ENCODE assay signal across 1 cellular context in genomic region chr15:45635191-45635638, GRCh38.
TF ChIP-seq lines count a peak whose summit lies in the region.

No MANE protein-coding gene starts in this region.

TF ChIP-seq in HEK293, 187 proteins besides CTCF, POLR2A, EP300 and RAD21 (continued from another document):
- TF ChIP-seq, protein P1, sequence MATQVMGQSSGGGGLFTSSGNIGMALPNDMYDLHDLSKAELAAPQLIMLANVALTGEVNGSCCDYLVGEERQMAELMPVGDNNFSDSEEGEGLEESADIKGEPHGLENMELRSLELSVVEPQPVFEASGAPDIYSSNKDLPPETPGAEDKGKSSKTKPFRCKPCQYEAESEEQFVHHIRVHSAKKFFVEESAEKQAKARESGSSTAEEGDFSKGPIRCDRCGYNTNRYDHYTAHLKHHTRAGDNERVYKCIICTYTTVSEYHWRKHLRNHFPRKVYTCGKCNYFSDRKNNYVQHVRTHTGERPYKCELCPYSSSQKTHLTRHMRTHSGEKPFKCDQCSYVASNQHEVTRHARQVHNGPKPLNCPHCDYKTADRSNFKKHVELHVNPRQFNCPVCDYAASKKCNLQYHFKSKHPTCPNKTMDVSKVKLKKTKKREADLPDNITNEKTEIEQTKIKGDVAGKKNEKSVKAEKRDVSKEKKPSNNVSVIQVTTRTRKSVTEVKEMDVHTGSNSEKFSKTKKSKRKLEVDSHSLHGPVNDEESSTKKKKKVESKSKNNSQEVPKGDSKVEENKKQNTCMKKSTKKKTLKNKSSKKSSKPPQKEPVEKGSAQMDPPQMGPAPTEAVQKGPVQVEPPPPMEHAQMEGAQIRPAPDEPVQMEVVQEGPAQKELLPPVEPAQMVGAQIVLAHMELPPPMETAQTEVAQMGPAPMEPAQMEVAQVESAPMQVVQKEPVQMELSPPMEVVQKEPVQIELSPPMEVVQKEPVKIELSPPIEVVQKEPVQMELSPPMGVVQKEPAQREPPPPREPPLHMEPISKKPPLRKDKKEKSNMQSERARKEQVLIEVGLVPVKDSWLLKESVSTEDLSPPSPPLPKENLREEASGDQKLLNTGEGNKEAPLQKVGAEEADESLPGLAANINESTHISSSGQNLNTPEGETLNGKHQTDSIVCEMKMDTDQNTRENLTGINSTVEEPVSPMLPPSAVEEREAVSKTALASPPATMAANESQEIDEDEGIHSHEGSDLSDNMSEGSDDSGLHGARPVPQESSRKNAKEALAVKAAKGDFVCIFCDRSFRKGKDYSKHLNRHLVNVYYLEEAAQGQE (tag by site-specific recombination; IDR thresholded peaks at IDR 0.05), result no peak
- TF ChIP-seq ZBTB20 (tag by site-specific recombination; IDR thresholded peaks at IDR 0.05), result peak; percentile 73; the same call in 1 of the 2 replicates
- TF ChIP-seq, protein P2, sequence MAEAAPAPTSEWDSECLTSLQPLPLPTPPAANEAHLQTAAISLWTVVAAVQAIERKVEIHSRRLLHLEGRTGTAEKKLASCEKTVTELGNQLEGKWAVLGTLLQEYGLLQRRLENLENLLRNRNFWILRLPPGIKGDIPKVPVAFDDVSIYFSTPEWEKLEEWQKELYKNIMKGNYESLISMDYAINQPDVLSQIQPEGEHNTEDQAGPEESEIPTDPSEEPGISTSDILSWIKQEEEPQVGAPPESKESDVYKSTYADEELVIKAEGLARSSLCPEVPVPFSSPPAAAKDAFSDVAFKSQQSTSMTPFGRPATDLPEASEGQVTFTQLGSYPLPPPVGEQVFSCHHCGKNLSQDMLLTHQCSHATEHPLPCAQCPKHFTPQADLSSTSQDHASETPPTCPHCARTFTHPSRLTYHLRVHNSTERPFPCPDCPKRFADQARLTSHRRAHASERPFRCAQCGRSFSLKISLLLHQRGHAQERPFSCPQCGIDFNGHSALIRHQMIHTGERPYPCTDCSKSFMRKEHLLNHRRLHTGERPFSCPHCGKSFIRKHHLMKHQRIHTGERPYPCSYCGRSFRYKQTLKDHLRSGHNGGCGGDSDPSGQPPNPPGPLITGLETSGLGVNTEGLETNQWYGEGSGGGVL (tag by site-specific recombination; IDR thresholded peaks at IDR 0.05), result 0 out of 2 replicates have a peak, but pooled peaks have one; percentile 14
- TF ChIP-seq ZNF280D (tag by site-specific recombination; IDR thresholded peaks at IDR 0.05), result no peak
- no peak for TF ChIP-seq ZFHX2 (tag by site-specific recombination; conservative IDR thresholded peaks at IDR 0.05)
- no peak for TF ChIP-seq PRDM1 (tag by site-specific recombination; IDR thresholded peaks at IDR 0.05)
- TF ChIP-seq ZNF670 (tag by site-specific recombination; IDR thresholded peaks at IDR 0.05; ENCODE audit: low read depth), result no peak
- no peak for TF ChIP-seq ZNF223 (tag by site-specific recombination; IDR thresholded peaks at IDR 0.05)
- no peak for TF ChIP-seq ZNF560 (tag by site-specific recombination; IDR thresholded peaks at IDR 0.05; ENCODE audit: borderline replicate concordance)
- no peak for TF ChIP-seq ZNF24 (tag by site-specific recombination; IDR thresholded peaks at IDR 0.05)
- TF ChIP-seq ZSCAN30 (tag by site-specific recombination; IDR thresholded peaks at IDR 0.05), result no peak
- TF ChIP-seq, protein P3, sequence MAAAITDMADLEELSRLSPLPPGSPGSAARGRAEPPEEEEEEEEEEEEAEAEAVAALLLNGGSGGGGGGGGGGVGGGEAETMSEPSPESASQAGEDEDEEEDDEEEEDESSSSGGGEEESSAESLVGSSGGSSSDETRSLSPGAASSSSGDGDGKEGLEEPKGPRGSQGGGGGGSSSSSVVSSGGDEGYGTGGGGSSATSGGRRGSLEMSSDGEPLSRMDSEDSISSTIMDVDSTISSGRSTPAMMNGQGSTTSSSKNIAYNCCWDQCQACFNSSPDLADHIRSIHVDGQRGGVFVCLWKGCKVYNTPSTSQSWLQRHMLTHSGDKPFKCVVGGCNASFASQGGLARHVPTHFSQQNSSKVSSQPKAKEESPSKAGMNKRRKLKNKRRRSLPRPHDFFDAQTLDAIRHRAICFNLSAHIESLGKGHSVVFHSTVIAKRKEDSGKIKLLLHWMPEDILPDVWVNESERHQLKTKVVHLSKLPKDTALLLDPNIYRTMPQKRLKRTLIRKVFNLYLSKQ (tag by site-specific recombination; IDR thresholded peaks at IDR 0.05; ENCODE audit: borderline replicate concordance), result no peak
- 0 out of 2 replicates have a peak, but pooled peaks have one; percentile 36 for TF ChIP-seq PRDM10 (tag by site-specific recombination; IDR thresholded peaks at IDR 0.05)
- no peak for TF ChIP-seq ZNF114 (tag by site-specific recombination; IDR thresholded peaks at IDR 0.05)
- TF ChIP-seq ZNF202 (tag by site-specific recombination; IDR thresholded peaks at IDR 0.05; ENCODE audit: borderline replicate concordance), result no peak
- TF ChIP-seq, protein P4, sequence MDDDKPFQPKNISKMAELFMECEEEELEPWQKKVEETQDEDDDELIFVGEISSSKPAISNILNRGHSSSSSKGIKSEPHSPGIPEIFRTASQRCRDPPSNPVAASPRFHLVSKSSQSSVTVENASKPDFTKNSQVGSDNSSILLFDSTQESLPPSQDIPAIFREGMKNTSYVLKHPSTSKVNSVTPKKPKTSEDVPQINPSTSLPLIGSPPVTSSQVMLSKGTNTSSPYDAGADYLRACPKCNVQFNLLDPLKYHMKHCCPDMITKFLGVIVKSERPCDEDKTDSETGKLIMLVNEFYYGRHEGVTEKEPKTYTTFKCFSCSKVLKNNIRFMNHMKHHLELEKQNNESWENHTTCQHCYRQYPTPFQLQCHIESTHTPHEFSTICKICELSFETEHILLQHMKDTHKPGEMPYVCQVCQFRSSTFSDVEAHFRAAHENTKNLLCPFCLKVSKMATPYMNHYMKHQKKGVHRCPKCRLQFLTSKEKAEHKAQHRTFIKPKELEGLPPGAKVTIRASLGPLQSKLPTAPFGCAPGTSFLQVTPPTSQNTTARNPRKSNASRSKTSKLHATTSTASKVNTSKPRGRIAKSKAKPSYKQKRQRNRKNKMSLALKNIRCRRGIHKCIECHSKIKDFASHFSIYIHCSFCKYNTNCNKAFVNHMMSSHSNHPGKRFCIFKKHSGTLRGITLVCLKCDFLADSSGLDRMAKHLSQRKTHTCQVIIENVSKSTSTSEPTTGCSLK (tag by site-specific recombination; IDR thresholded peaks at IDR 0.05), result no peak
- TF ChIP-seq SCRT1 (tag by site-specific recombination; IDR thresholded peaks at IDR 0.05; ENCODE audit: borderline replicate concordance), result peak; percentile 98
- peak; percentile 100 for TF ChIP-seq SCRT2 (tag by site-specific recombination; IDR thresholded peaks at IDR 0.05)
- TF ChIP-seq GLIS2 (tag by site-specific recombination; IDR thresholded peaks at IDR 0.05), result peak; percentile 10; the same call in 1 of the 2 replicates
